8 cellular contexts compared by ENCODE assay signal in the genomic region with DNA sequence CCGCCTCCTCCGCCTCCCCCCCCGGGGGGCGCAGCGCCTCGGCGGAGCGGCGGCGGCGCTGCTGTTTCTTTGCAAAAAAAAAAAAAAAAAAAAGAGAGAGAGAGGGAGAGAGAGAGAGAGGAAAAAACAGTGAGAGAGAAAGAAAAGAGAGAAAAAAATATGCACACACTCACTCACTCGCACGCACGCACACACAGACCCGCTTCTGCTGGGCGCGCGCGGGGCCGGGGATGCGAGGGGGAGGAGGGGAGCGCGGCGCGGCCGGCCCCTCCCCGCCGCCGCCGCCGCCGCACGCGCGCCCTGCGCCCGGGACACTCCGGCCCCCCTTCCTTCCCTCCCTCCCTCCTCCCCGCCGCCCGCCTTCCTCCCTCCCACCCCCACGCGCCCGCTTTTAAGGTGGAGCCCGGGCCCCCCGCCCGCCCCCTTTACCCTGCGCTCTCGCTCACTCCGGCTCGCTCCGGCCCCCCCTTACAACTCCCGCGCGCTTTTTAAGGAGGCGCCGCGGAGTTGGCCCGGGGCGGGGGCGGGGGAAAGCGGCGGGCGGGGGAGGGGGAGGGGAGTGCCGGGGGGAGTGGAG. TPM values are rescaled to one million over a fixed set of nuclear protein-coding genes. Genes with fewer than 3 reads are reported as not detected.
DNase-seq lines count a peak whose midpoint lies in the region; ATAC-seq and TF ChIP-seq lines count a peak whose summit lies in the region.

A gene (minus strand): TSS at position 243 of the 577 bp plus-strand sequence.

- ATAC-seq in GM19455 (IDR thresholded peaks at IDR 0.05; ENCODE audit: unreplicated experiment): peak; percentile 23
- ATAC-seq in naive B cell (ENCODE audit: low read depth in 2 of 2): peak; percentile 48 to 53

- H3K36me3 ChIP-seq in BLaER1: peaks cover 36% of the 10 kb centered on the region
- peaks cover 0 to 12% (median 0%) of the 10 kb centered on the region in 3 donors for H3K36me3 ChIP-seq in Peyer's patch
- H3K36me3 ChIP-seq in fibroblast of lung (ENCODE audit: control insufficient read depth, insufficient read depth, low read length): peaks cover 11% of the 10 kb centered on the region

- DNase-seq in HT-29 (ENCODE audit: low spot score) (peak; percentile 60), Peyer's patch (peak; percentile 89 to 96 (median 91)), fibroblast of lung (ENCODE audit: low read depth in 2 of 2) (peak; percentile 88 to 94), naive B cell (peak; percentile 74)
- DNase-seq in activated T-helper 1 cell treated with anti-CD3 and anti-CD28 coated beads, Interleukin-2, amount 50 U/mL, for 16 hours (ENCODE audit: low read depth in 1 of 2, low spot score in 1 of 2): peak; percentile 76 to 77
- DNase-seq in stimulated activated CD8-positive, alpha-beta memory T cell treated with anti-CD3 and anti-CD28 coated beads, Interleukin-7, amount 100 ng/mL, for 24 hours (ENCODE audit: low read depth): peak; percentile 71

- H4K20me1 ChIP-seq in BLaER1 (peaks cover 20% of the 10 kb centered on the region), fibroblast of lung (ENCODE audit: control insufficient read depth, extremely low read depth, insufficient read depth, low read length) (no peaks in the 10 kb centered on the region)

- peaks cover 0 to 9% (median 4%) of the 10 kb centered on the region in 7 donors for H3K9me3 Mint-ChIP-seq in naive B cell

- H3K4me1 Mint-ChIP-seq in naive B cell: peaks cover 14 to 20% (median 18%) of the 10 kb centered on the region in 3 donors

- peak within 1 kb of the TSS; percentile 82 for H3K9ac ChIP-seq in BLaER1
- peak within 1 kb of the TSS; percentile 66 for H3K9ac ChIP-seq in fibroblast of lung (ENCODE audit: insufficient read depth, low read length)

- peaks cover 7 to 8% of the 10 kb centered on the region in 2 donors for H3K36me3 Mint-ChIP-seq in naive B cell

- no peak within 1 kb of the TSS for H2AFZ ChIP-seq in fibroblast of lung (ENCODE audit: low read length)

- TF ChIP-seq CTCF in Peyer's patch (IDR thresholded peaks at IDR 0.05) (no peak), fibroblast of lung (conservative IDR thresholded peaks at IDR 0.05 in 1 of 2, IDR thresholded peaks at IDR 0.05 in 1 of 2; ENCODE audit: low read depth in 1 of 2, low read length in 2 of 2) (no peak)

- H3K79me2 ChIP-seq in fibroblast of lung (ENCODE audit: control insufficient read depth, insufficient read depth, low read length): no peaks in the 10 kb centered on the region

- peak within 1 kb of the TSS; percentile 89 to 100 (median 99) for H3K4me3 Mint-ChIP-seq in naive B cell

- H3K27me3 Mint-ChIP-seq in naive B cell: no peaks in the 10 kb centered on the region

- H3K4me1 ChIP-seq in BLaER1 (peaks cover 24% of the 10 kb centered on the region), Peyer's patch (peaks cover 0 to 12% (median 6%) of the 10 kb centered on the region in 4 donors), fibroblast of lung (ENCODE audit: control insufficient read depth, extremely low read depth, insufficient read depth, low read length) (peaks cover 2% of the 10 kb centered on the region)

- peaks cover 15% of the 10 kb centered on the region for H3K9me3 ChIP-seq in BLaER1
- peaks cover 0 to 6% (median 0%) of the 10 kb centered on the region in 4 donors for H3K9me3 ChIP-seq in Peyer's patch
- no peaks in the 10 kb centered on the region for H3K9me3 ChIP-seq in fibroblast of lung (ENCODE audit: control insufficient read depth, insufficient read depth, low read depth, low read length)

- H3K27ac ChIP-seq in BLaER1 (peak within 1 kb of the TSS; percentile 84), Peyer's patch (peak within 1 kb of the TSS; percentile 81 to 99 (median 96)), fibroblast of lung (ENCODE audit: insufficient read depth, low read length) (peak within 1 kb of the TSS; percentile 73)

- no peaks in the 10 kb centered on the region for H3K27me3 ChIP-seq in BLaER1
- no peaks in the 10 kb centered on the region for H3K27me3 ChIP-seq in Peyer's patch
- no peaks in the 10 kb centered on the region for H3K27me3 ChIP-seq in fibroblast of lung (ENCODE audit: control insufficient read depth, insufficient read depth, low read length)

- H3K4me3 ChIP-seq in BLaER1 (peak within 1 kb of the TSS; percentile 84), Peyer's patch (peak within 1 kb of the TSS; percentile 66 to 99 (median 88)), fibroblast of lung (replicated peaks in 1 of 4; ENCODE audit: control extremely low read depth in 1 of 4, insufficient read depth in 1 of 4, low read depth in 3 of 4, low read length in 4 of 4) (peak within 1 kb of the TSS; percentile 81 to 88 (median 83))

- TF ChIP-seq POLR2A in Peyer's patch (IDR thresholded peaks at IDR 0.05): no peak

- H3K4me2 ChIP-seq in BLaER1 (peak within 1 kb of the TSS; percentile 92), fibroblast of lung (ENCODE audit: extremely low read depth, insufficient read depth, low read length) (peak within 1 kb of the TSS; percentile 97)

- H3K27ac Mint-ChIP-seq in naive B cell: peak within 1 kb of the TSS; percentile 97 to 100 (median 100)

RNA-seq across cellular contexts. Expression of the gene that starts here (rescaled TPM):
- 71.7 and 89.0 TPM in 2 replicates for total RNA-seq in HT-29 (2014; rRNA removed; shearing (Covaris generic))
- total RNA-seq in Peyer's patch (10 to 100 TPM; 28.9 to 64.4 (median 33.9) TPM), fibroblast of lung (19.0 and 24.1 TPM in 2 replicates)
- polyA plus RNA-seq in fibroblast of lung (7.3 and 14.5 TPM in 2 replicates), naive B cell (ENCODE audit: low read depth in 6 of 6) (1 to 10 TPM in 5 of 6 donors, under 1 TPM in 1; 0.52 to 2.1 (median 1.2) TPM)
- 17.3 and 32.4 TPM in 2 replicates for polyA plus RNA-seq in fibroblast of lung (2012)
- polyA minus RNA-seq in fibroblast of lung (ENCODE audit: low replicate concordance): 20.4 and 24.4 TPM in 2 replicates

Comparison
In these comparisons a context has a peak if more than half of its experiments do, and no peak if none do; other contexts are left out.
1. Peak in every context shown above with its lines: DNase-seq, ATAC-seq, H3K4me3 ChIP-seq and H3K27ac ChIP-seq.